In the genomic region with DNA sequence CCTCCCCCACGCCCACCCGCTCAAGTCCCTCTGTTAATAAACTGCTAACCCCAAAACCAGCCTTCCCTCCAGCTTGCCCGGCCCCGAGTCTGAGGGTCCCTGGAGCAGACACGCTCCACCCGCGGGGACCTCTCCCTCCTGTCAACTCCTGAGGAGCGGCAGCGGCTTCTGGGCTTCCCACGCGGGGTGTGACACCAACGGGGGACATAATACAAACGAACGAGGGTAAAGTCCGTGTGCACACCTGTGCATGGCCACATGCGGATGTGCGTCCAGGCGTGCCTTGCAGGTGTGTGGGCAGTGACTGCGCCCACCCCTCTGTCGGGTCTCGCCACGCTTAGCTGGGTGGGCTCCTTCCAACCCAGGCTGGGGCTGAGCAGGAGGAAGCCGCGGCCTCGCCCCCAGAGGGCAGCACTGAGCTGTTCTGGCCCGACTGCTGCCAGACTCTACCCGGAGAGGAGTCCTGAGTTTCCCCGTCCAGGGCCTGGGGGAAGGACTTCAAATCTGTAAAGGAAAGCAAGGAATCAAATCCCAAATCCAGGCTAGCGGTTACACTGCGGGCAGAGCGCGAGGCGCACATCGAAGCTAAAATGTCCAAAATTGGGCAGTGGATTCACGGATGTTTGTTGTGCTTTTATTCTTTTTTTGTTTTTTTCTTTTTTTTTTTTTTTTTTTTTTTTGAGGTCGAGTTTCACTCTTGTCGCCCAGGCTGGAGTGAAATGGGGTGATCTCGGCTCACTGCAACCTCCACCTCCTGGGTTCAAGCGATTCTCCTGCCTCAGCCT, we compare ENCODE assay signal across 7 cellular contexts. TPM values are rescaled to one million over a fixed set of nuclear protein-coding genes. Genes with fewer than 3 reads are reported as not detected.
DNase-seq lines count a peak whose midpoint lies in the region; ATAC-seq and TF ChIP-seq lines count a peak whose summit lies in the region.

No MANE protein-coding gene starts in this region.

- peak in 5 of 7 experiments; percentile 88 to 99 (median 93) for TF ChIP-seq CTCF in stomach (IDR thresholded peaks at IDR 0.05)

- H3K79me1 ChIP-seq in neuronal stem cell (ENCODE audit: low read depth, low read length), result no peaks in the 10 kb centered on the region

- peak overlapping the region; percentile 75 for H3K9ac ChIP-seq in neuronal stem cell (ENCODE audit: low read depth, low read length, poor library complexity)

- no peak overlapping the region for H3K14ac ChIP-seq in neuronal stem cell (ENCODE audit: low read length)

- intact Hi-C loops in stomach (cut with DNase I; ENCODE audit: low total_unique reads), result no loop called here

- peak overlapping the region; percentile 19 for H2BK5ac ChIP-seq in neuronal stem cell (ENCODE audit: low read length)

- peak overlapping the region; percentile 8 for H2AK5ac ChIP-seq in neuronal stem cell (ENCODE audit: low read depth, low read length)

- H3K9me3 ChIP-seq in MG63 (no peaks in the 10 kb centered on the region), SJSA1 (replicated peaks) (no peaks in the 10 kb centered on the region), neuronal stem cell (replicated peaks in 1 of 2; ENCODE audit: control insufficient read depth in 2 of 2, insufficient read depth in 1 of 2, low read depth in 1 of 2, low read length in 2 of 2) (peaks cover 0 to 3% of the 10 kb centered on the region in 2 donors), stomach (no peaks in the 10 kb centered on the region)

- H3K27ac ChIP-seq in SJSA1, result 0 out of 2 replicates have a peak overlapping the region, but pooled peaks have one; percentile 26
- no peak overlapping the region for H3K27ac ChIP-seq in neuronal stem cell (replicated peaks; ENCODE audit: low read length)
- peak overlapping the region in 4 of 5 donors; percentile 18 to 70 (median 36) for H3K27ac ChIP-seq in stomach

- no peaks in the 10 kb centered on the region for H3K36me3 ChIP-seq in MG63
- H3K36me3 ChIP-seq in SJSA1, result no peaks in the 10 kb centered on the region
- H3K36me3 ChIP-seq in neuronal stem cell (replicated peaks in 1 of 2; ENCODE audit: control insufficient read depth in 2 of 2, insufficient read depth in 2 of 2, low read length in 2 of 2), result no peaks in the 10 kb centered on the region
- no peaks in the 10 kb centered on the region for H3K36me3 ChIP-seq in stomach

- H3K27me3 ChIP-seq in MG63 (no peaks in the 10 kb centered on the region), SJSA1 (replicated peaks) (no peaks in the 10 kb centered on the region), neuronal stem cell (ENCODE audit: control insufficient read depth in 3 of 3, insufficient read depth in 3 of 3, low read depth in 1 of 3, low read length in 3 of 3) (peaks cover 0 to 2% (median 0%) of the 10 kb centered on the region in 3 experiments), stomach (no peaks in the 10 kb centered on the region)

- no CpG with 5 or more reads among the region's 39 CpGs for WGBS in neuronal stem cell (ENCODE audit: extremely low coverage in 2 of 2, insufficient read length in 2 of 2, insufficient replicate concordance in 1 of 2), 2 donors
- WGBS in stomach, 5 donors, result 3 to 10% (median 5%) methylated on average over 24 to 39 of the region's 39 CpGs

- ATAC-seq in GM18867 (IDR thresholded peaks at IDR 0.05; ENCODE audit: unreplicated experiment), result peak; percentile 47

- H3K23ac ChIP-seq in neuronal stem cell (ENCODE audit: low read depth, low read length, poor library complexity), result peak overlapping the region; percentile 50

- no peak for TF ChIP-seq EP300 in stomach (IDR thresholded peaks at IDR 0.05)

- DNase-seq in MG63, result peak; percentile 87
- peak; percentile 84 to 88 for DNase-seq in SJSA1 (ENCODE audit: low read depth in 1 of 2, low spot score in 2 of 2)
- DNase-seq in activated gamma-delta T cell treated with anti-CD3 and anti-CD28 coated beads, Interleukin-2, amount 50 U/mL, for 16 hours (ENCODE audit: low read depth), result peak; percentile 81
- peak; percentile 72 for DNase-seq in foreskin melanocyte
- peak; percentile 81 for DNase-seq in neuronal stem cell (ENCODE audit: low spot score)
- peak; percentile 90 for DNase-seq in stomach

- H3K4me2 ChIP-seq in neuronal stem cell (ENCODE audit: insufficient read depth, low read length, poor library complexity, severe bottlenecking), result peak overlapping the region; percentile 71

- H3K4me1 ChIP-seq in SJSA1 (replicated peaks) (peaks cover 29% of the 10 kb centered on the region), neuronal stem cell (ENCODE audit: control insufficient read depth in 2 of 2, insufficient read depth in 1 of 2, low read depth in 1 of 2, low read length in 2 of 2) (peaks cover 3 to 6% of the 10 kb centered on the region in 2 donors), stomach (peaks cover 28 to 51% (median 42%) of the 10 kb centered on the region in 4 donors)

- H3K4me3 ChIP-seq in MG63, result no peak overlapping the region
- peak overlapping the region; percentile 21 for H3K4me3 ChIP-seq in SJSA1
- peak overlapping the region in 1 of 2 donors; percentile 72 for H3K4me3 ChIP-seq in neuronal stem cell (ENCODE audit: low read length in 2 of 2)
- H3K4me3 ChIP-seq in stomach, result peak overlapping the region; percentile 35 to 54 (median 42)

- no peak overlapping the region for H3K4ac ChIP-seq in neuronal stem cell (ENCODE audit: low read length)

- H3K18ac ChIP-seq in neuronal stem cell (ENCODE audit: low read length), result peak overlapping the region; percentile 92

- peak overlapping the region; percentile 93 for H2BK12ac ChIP-seq in neuronal stem cell (ENCODE audit: low read length)

- H4K91ac ChIP-seq in neuronal stem cell (ENCODE audit: low read depth, low read length, poor library complexity), result no peak overlapping the region

- H2AFZ ChIP-seq in neuronal stem cell (ENCODE audit: low read length), result peak overlapping the region; percentile 88

- TF ChIP-seq POLR2A in stomach (IDR thresholded peaks at IDR 0.05), result no peak

- peak overlapping the region; percentile 77 for H2BK120ac ChIP-seq in neuronal stem cell (ENCODE audit: low read depth, low read length)

- H2BK15ac ChIP-seq in neuronal stem cell (ENCODE audit: low read length), result peak overlapping the region; percentile 70

- H4K8ac ChIP-seq in neuronal stem cell (ENCODE audit: low read depth, low read length), result no peak overlapping the region

RNA-seq across cellular contexts. Expression of a gene that starts 24.2 kb away (rescaled TPM):
- not detected in 2 replicates for total RNA-seq in MG63 (2014; rRNA removed; shearing (Covaris generic); ENCODE audit: low replicate concordance)
- 3,176 and 3,345 TPM in 2 replicates for total RNA-seq in SJSA1 (2014; rRNA removed; shearing (Covaris generic))
- 0.07 TPM for polyA plus RNA-seq in neuronal stem cell (2013, experiment 1 of 2)
- polyA plus RNA-seq in neuronal stem cell (2013, experiment 2 of 2), result 0.03 TPM
- 10 to 100 TPM in 2 of 5 donors, 1 to 10 TPM in 2, not detected in 1; 1.6 to 13.6 (median 8.1) TPM for total RNA-seq in stomach
- 10 to 100 TPM in 1 of 3 donors, 1 to 10 TPM in 2; 2.0 to 14.2 (median 6.0) TPM for polyA plus RNA-seq in stomach

RNA-seq across cellular contexts. Expression of a gene that starts 36.0 kb away (rescaled TPM):
- total RNA-seq in MG63 (2014; rRNA removed; shearing (Covaris generic); ENCODE audit: low replicate concordance), result not detected in 2 replicates
- total RNA-seq in SJSA1 (2014; rRNA removed; shearing (Covaris generic)), result 0.37 TPM in 1 of 2 replicates, not detected in the other
- not detected for polyA plus RNA-seq in neuronal stem cell (2013, experiment 1 of 2)
- polyA plus RNA-seq in neuronal stem cell (2013, experiment 2 of 2), result 0.03 TPM
- 1 to 10 TPM in 1 of 5 donors, not detected in 4; 1.1 TPM for total RNA-seq in stomach
- polyA plus RNA-seq in stomach, result 10 to 100 TPM in 1 of 3 donors, 1 to 10 TPM in 1, not detected in 1; 1.3 to 32.8 TPM

RNA-seq across cellular contexts. Expression of a gene that starts 40.1 kb away (rescaled TPM):
- 42.2 and 90.7 TPM in 2 replicates for total RNA-seq in MG63 (2014; rRNA removed; shearing (Covaris generic); ENCODE audit: low replicate concordance)
- 80.1 and 91.0 TPM in 2 replicates for total RNA-seq in SJSA1 (2014; rRNA removed; shearing (Covaris generic))
- polyA plus RNA-seq in neuronal stem cell (2013, experiment 1 of 2), result 353 TPM
- polyA plus RNA-seq in neuronal stem cell (2013, experiment 2 of 2), result 340 TPM
- 100 to 1,000 TPM in 3 of 5 donors, 10 to 100 TPM in 2; 62.4 to 255 (median 187) TPM for total RNA-seq in stomach
- 100 to 1,000 TPM; 333 to 972 (median 834) TPM for polyA plus RNA-seq in stomach

Comparison
In these comparisons a context has a peak if more than half of its experiments do, and no peak if none do; other contexts are left out.
1. RNA of a gene that starts 24.2 kb away (total RNA-seq): 3,176 to 3,345 TPM in SJSA1; 1.6 to 13.6 TPM in stomach and not detected in MG63; every median in the first group is over 100 times any median in the second.
2. Peak in every context shown above with its lines, with median percentiles within 50 percentile points of each other: DNase-seq.